8 cellular contexts compared by ENCODE assay signal in genomic region chr12:11171145-11171952, GRCh38. TPM values are rescaled to one million over a fixed set of nuclear protein-coding genes. Genes with fewer than 3 reads are reported as not detected.
A peak's percentile ranks its signal among the peaks of the same experiment; 100 is the strongest.
DNase-seq lines count a peak whose midpoint lies in the region; ATAC-seq, FAIRE-seq and TF ChIP-seq lines count a peak whose summit lies in the region.

SMIM10L1 (plus strand) TSS chr12:11171194; CDS start chr12:11171357, 163 bp downstream.

- intact Hi-C loops in activated CD4-positive, alpha-beta T cell treated with anti-CD3 and anti-CD28 coated beads for 36 hours (cut with DNase I, micrococcal nuclease), result loop anchor here (1.0 to 10.0 kb wide), 7 partner anchors 86 to 957 kb away; partner anchors contain the start of genes MAGOHB (in 2 of the 2) and GABARAPL1 (in 1 of the 2)
- intact Hi-C loops in kidney (cut with DNase I), result no loop called here

- H3K4me1 ChIP-seq in BE2C (no peaks in the 10 kb centered on the region), kidney (ENCODE audit: control insufficient read depth in 1 of 2, insufficient read depth in 1 of 2, low read depth in 1 of 2, low read length in 2 of 2) (peaks cover 7 to 18% of the 10 kb centered on the region in 2 donors)

- peak within 1 kb of the TSS; percentile 79 to 92 for H3K27ac ChIP-seq in kidney (ENCODE audit: low read depth in 2 of 2, low read length in 2 of 2)

- H3K27ac Mint-ChIP-seq in activated CD4-positive, alpha-beta T cell treated with anti-CD3 and anti-CD28 coated beads for 36 hours, result peak within 1 kb of the TSS; percentile 97
- peak within 1 kb of the TSS; percentile 100 for H3K27ac Mint-ChIP-seq in chondrocyte (ENCODE audit: unreplicated experiment)

- TF ChIP-seq CTCF in BE2C (IDR thresholded peaks at IDR 0.05; ENCODE audit: low read depth, low read length), result no peak; the same call in 1 of the 2 replicates
- TF ChIP-seq CTCF in chondrocyte (IDR thresholded peaks at IDR 0.05), result peak; percentile 46
- TF ChIP-seq CTCF in kidney (IDR thresholded peaks at IDR 0.05; ENCODE audit: borderline replicate concordance, extremely low read depth, insufficient read depth), result no peak

- peak; percentile 98 for FAIRE-seq in GM19239 (lab: Jason Lieb, UNC)
- no peak for FAIRE-seq in kidney (lab: Jason Lieb, UNC)

- DNase-seq in BE2C, result peak; percentile 96
- DNase-seq in GM19239 (ENCODE audit: insufficient read length, low spot score), result peak; percentile 75
- peak; percentile 87 for DNase-seq in NCI-H510A treated with DMSO at 0.1 percent for 48 hours (lab: John Stamatoyannopoulos, UW)
- DNase-seq in activated CD4-positive, alpha-beta T cell treated with anti-CD3 and anti-CD28 coated beads for 36 hours, result peak; percentile 95
- peak; percentile 97 for DNase-seq in chondrocyte (ENCODE audit: low spot score)
- peak; percentile 98 for DNase-seq in kidney
- peak; percentile 72 to 74 for DNase-seq in stimulated activated CD4-positive, alpha-beta T cell treated with anti-CD3 and anti-CD28 coated beads, Interleukin-15, amount 100 ng/mL, for 1 hour (ENCODE audit: low read depth in 1 of 2, low spot score in 1 of 2)

- H3K36me3 Mint-ChIP-seq in activated CD4-positive, alpha-beta T cell treated with anti-CD3 and anti-CD28 coated beads for 36 hours (ENCODE audit: low read depth), result peaks cover 63% of the 10 kb centered on the region
- H3K36me3 Mint-ChIP-seq in chondrocyte (ENCODE audit: low read depth), result peaks cover 4% of the 10 kb centered on the region

- peak within 1 kb of the TSS; percentile 90 for H3K4me3 Mint-ChIP-seq in activated CD4-positive, alpha-beta T cell treated with anti-CD3 and anti-CD28 coated beads for 36 hours
- peak within 1 kb of the TSS; percentile 97 for H3K4me3 Mint-ChIP-seq in chondrocyte (ENCODE audit: unreplicated experiment)

- H3K36me3 ChIP-seq in BE2C (peaks cover 3% of the 10 kb centered on the region), kidney (ENCODE audit: control insufficient read depth in 1 of 2, insufficient read depth in 2 of 2, low read length in 2 of 2) (no peaks in the 10 kb centered on the region)

- H3K27me3 Mint-ChIP-seq in activated CD4-positive, alpha-beta T cell treated with anti-CD3 and anti-CD28 coated beads for 36 hours, result no peaks in the 10 kb centered on the region
- H3K27me3 Mint-ChIP-seq in chondrocyte (ENCODE audit: low read depth), result no peaks in the 10 kb centered on the region

- no peaks in the 10 kb centered on the region for H3K9me3 Mint-ChIP-seq in activated CD4-positive, alpha-beta T cell treated with anti-CD3 and anti-CD28 coated beads for 36 hours (ENCODE audit: low read depth)
- no peaks in the 10 kb centered on the region for H3K9me3 Mint-ChIP-seq in chondrocyte (ENCODE audit: low read depth)

- CTCF ChIA-PET in activated CD4-positive, alpha-beta T cell treated with anti-CD3 and anti-CD28 coated beads for 36 hours (lab: Charles Lee), result interaction anchor here (0.6 to 1.7 kb wide), 12 partner anchors 8 to 1527 kb away, joined by 3 to 6 read pairs (median 3); no protein-coding TSS in a partner anchor

- peak within 1 kb of the TSS; percentile 87 for H3K4me3 ChIP-seq in BE2C (ENCODE audit: low read depth, low read length)
- peak within 1 kb of the TSS; percentile 83 to 84 for H3K4me3 ChIP-seq in kidney (ENCODE audit: low read length in 2 of 2)

- ATAC-seq in HG03442 (IDR thresholded peaks at IDR 0.05; ENCODE audit: unreplicated experiment), result peak; percentile 92
- ATAC-seq in activated CD4-positive, alpha-beta T cell treated with anti-CD3 and anti-CD28 coated beads for 36 hours, result peak; percentile 97

- H3K4me1 Mint-ChIP-seq in activated CD4-positive, alpha-beta T cell treated with anti-CD3 and anti-CD28 coated beads for 36 hours, result peaks cover 51% of the 10 kb centered on the region
- H3K4me1 Mint-ChIP-seq in chondrocyte (ENCODE audit: low read depth), result peaks cover 59% of the 10 kb centered on the region

- H3K9ac ChIP-seq in kidney (ENCODE audit: low read length in 2 of 2), result peak within 1 kb of the TSS; percentile 62 to 70

- H3K27me3 ChIP-seq in BE2C, result no peaks in the 10 kb centered on the region

- H3K9me3 ChIP-seq in BE2C, result no peaks in the 10 kb centered on the region
- H3K9me3 ChIP-seq in kidney (ENCODE audit: control insufficient read depth in 1 of 2, low read length in 2 of 2), result no peaks in the 10 kb centered on the region

- POLR2A ChIA-PET in activated CD4-positive, alpha-beta T cell treated with anti-CD3 and anti-CD28 coated beads for 36 hours (lab: Charles Lee), result interaction anchor here (0.6 to 1.1 kb wide), 6 partner anchors 8 to 1411 kb away, joined by 3 to 4 read pairs (median 4); partner anchors contain the start of genes CD69 and YBX3

RNA-seq across cellular contexts. Expression of gene SMIM10L1, which starts in this region (rescaled TPM):
- 12.1 TPM for polyA plus RNA-seq in BE2C (2012; ENCODE audit: insufficient read depth, insufficient read length, low read depth)
- 1 to 10 TPM; 6.8 to 7.9 TPM for total RNA-seq in activated CD4-positive, alpha-beta T cell treated with anti-CD3 and anti-CD28 coated beads for 36 hours
- total RNA-seq in chondrocyte (11.8 to 15.8 TPM (median 12.2 TPM) in 3 replicates), kidney (9.9 TPM)
- polyA plus RNA-seq in kidney (ENCODE audit: insufficient read depth, low read depth, low replicate concordance), result 12.5 TPM

Comparison
In these comparisons a context has a peak if more than half of its experiments do, and no peak if none do; other contexts are left out.
1. Peak in every context shown above with its lines: DNase-seq, ATAC-seq, H3K4me3 ChIP-seq and H3K27ac ChIP-seq.